Comparison of ENCODE assay signal across 9 cellular contexts in the genomic region with DNA sequence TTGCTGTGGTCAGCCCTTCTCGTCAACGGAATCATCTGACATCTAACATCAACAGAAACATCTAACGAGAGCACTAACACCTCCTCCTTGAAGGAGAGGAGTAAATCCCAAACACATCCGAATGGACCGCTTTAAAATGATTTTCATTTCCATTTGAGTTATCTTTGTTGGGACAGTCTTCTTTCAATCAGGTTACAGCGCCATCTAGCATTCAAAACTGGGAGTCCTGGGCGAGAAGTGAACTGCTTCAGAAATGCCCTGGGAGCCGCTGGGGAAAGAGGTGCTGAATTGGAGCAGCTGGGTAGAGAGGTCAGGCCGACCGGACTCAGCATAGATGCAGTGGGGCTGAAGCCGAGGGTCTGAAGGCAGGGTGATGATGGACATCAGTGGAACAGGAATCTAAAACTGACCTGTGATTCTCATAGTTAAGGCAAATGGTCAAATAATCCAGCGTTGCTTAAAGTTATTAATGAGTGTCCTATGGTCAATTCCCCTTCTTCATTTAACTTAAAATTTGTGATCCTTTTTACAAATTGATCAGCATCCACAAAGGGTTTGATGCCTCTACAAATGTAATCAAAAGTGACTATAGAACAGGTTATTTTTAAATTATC.
DNase-seq lines count a peak whose midpoint lies in the region; ATAC-seq and TF ChIP-seq lines count a peak whose summit lies in the region.
"Had no signal": no experiment of that assay in that cellular context is flagged by ENCODE, and none has a peak within 500 bp of the region (broad histone marks: within the 10 kb centered on the region; RNA-seq: fewer than 3 reads in every experiment).

No MANE protein-coding gene starts in this region.

- CTCF ChIA-PET in AG04450 (lab: Charles Lee) = interaction anchor here (0.6 to 3.5 kb wide), 4 partner anchors 167 to 215 kb away, joined by 3 to 16 read pairs (median 4); no protein-coding TSS in a partner anchor
- CTCF ChIA-PET in RWPE1 (lab: Yijun Ruan, JAX) = no interaction called here

- WGBS in upper lobe of left lung, 2 donors = 29 to 32% methylated on average over 12 of the region's 12 CpGs
- WGBS in suprapubic skin = 32% methylated on average over 12 of the region's 12 CpGs

- POLR2A ChIA-PET in AG04450 (lab: Yijun Ruan, JAX) = no interaction called here
- POLR2A ChIA-PET in RWPE1 (lab: Yijun Ruan, JAX; ENCODE audit: low non-redundant PET) = no interaction called here

- H3K4me3 ChIP-seq in AG04450 (ENCODE audit: low read depth, low read length) (no peak overlapping the region), iPS-20b (ENCODE audit: low read length) (peak overlapping the region; percentile 49), upper lobe of left lung (no peak overlapping the region), suprapubic skin (no peak overlapping the region)

- DNase-seq in AG04450 (ENCODE audit: low read depth, low spot score) (no peak), HK-2 (ENCODE audit: unreplicated experiment) (peak; percentile 26), RWPE1 (ENCODE audit: low spot score) (peak; percentile 13), upper lobe of left lung (peak in 1 of 2 donors; percentile 29), suprapubic skin (ENCODE audit: low spot score in 2 of 2) (no peak)

- ATAC-seq in upper lobe of left lung (ENCODE audit: low FRiP score in 2 of 2) = peak in 1 of 2 donors; percentile 54
- ATAC-seq in GM21447 (IDR thresholded peaks at IDR 0.05; ENCODE audit: unreplicated experiment) = no peak
- ATAC-seq in GM18511 (IDR thresholded peaks at IDR 0.05; ENCODE audit: unreplicated experiment) = no peak
- ATAC-seq: activated naive CD4-positive, alpha-beta T cell treated with anti-CD3 and anti-CD28 coated beads, Interleukin-2, amount 50 U/mL, for 72 hours had no signal

- H3K27me3 ChIP-seq in AG04450 (ENCODE audit: control insufficient read depth, insufficient read depth, low read length) (no peaks in the 10 kb centered on the region), iPS-20b (ENCODE audit: insufficient read depth, low read length) (no peaks in the 10 kb centered on the region), upper lobe of left lung (no peaks in the 10 kb centered on the region), suprapubic skin (peaks cover 5% of the 10 kb centered on the region)

- TF ChIP-seq CTCF in AG04450 (IDR thresholded peaks at IDR 0.05; ENCODE audit: low read depth, low read length) = peak; percentile 55
- TF ChIP-seq CTCF in RWPE1 (conservative IDR thresholded peaks at IDR 0.05; ENCODE audit: low read depth) = peak; percentile 31
- TF ChIP-seq CTCF in upper lobe of left lung (IDR thresholded peaks at IDR 0.05) = peak in 5 of 6 experiments; percentile 25 to 56 (median 31)
- peak in 1 of 2 donors; percentile 8 for TF ChIP-seq CTCF in suprapubic skin (IDR thresholded peaks at IDR 0.05)

- H3K9me3 ChIP-seq in AG04450 (ENCODE audit: control insufficient read depth, insufficient read depth, low read length) (peaks cover 9% of the 10 kb centered on the region), iPS-20b (ENCODE audit: insufficient read depth, low read depth, low read length) (peaks cover 47% of the 10 kb centered on the region), upper lobe of left lung (no peaks in the 10 kb centered on the region), suprapubic skin (no peaks in the 10 kb centered on the region)

- no peak overlapping the region for H3K9ac ChIP-seq in iPS-20b (ENCODE audit: low read depth, low read length)

- H3K4me1 ChIP-seq in iPS-20b (ENCODE audit: insufficient read depth, low read length) (no peaks in the 10 kb centered on the region), upper lobe of left lung (no peaks in the 10 kb centered on the region), suprapubic skin (no peaks in the 10 kb centered on the region)

- H3K27ac ChIP-seq in AG04450 (ENCODE audit: low read depth, low read length) (no peak overlapping the region), RWPE1 (no peak overlapping the region), iPS-20b (ENCODE audit: low read length) (no peak overlapping the region), upper lobe of left lung (no peak overlapping the region), suprapubic skin (no peak overlapping the region)

- TF ChIP-seq EP300 in upper lobe of left lung (IDR thresholded peaks at IDR 0.05) (no peak), suprapubic skin (IDR thresholded peaks at IDR 0.05) (no peak)

- H3K36me3 ChIP-seq in iPS-20b (ENCODE audit: insufficient read depth, low read depth, low read length) (no peaks in the 10 kb centered on the region), upper lobe of left lung (no peaks in the 10 kb centered on the region), suprapubic skin (no peaks in the 10 kb centered on the region)

- TF ChIP-seq POLR2A in upper lobe of left lung (IDR thresholded peaks at IDR 0.05) (no peak), suprapubic skin (IDR thresholded peaks at IDR 0.05) (no peak)

Comparison
In these comparisons a context has a peak if more than half of its experiments do, and no peak if none do; other contexts are left out.
1. DNase-seq: peak in HK-2 (single experiment) and RWPE1 (single experiment); none in AG04450 (single experiment) and suprapubic skin (0 of 2).